Comparison of ENCODE assay signal across 15 cellular contexts in the genomic region with DNA sequence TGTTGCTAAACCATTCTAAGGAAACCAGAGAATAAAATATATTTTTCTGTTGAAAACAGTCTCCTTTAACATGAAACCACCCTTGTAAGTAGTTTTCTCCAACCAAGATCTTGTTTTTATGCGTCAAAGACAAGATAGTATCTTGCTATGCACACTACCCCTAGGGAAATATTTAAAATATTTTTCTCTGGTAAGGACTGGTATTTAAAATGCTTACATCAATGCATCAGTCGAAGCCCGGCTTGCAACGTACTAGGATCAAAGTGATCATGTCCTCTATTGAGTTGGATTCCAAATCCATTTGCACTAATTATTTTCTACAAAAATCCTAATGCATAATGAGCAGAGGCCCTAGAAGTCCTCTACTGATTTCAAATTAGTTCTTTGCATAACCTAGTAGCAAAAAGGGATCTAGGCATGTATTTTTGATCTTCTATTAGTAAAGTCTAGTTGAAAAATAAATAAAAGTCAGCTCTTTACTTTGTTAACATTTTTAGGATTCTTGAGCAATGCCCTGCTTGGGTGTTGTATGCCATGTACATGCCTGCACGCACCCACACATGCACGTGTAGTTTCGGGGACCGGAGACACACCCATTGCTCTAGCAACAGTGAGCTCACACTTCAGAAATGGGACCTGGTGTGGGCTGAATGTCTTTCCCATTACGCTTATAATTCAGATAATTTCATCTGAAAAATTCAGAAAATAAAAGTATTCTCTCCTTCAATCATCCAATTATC.
"Had no signal": no experiment of that assay in that cellular context is flagged by ENCODE, and none has a peak within 500 bp of the region (broad histone marks: within the 10 kb centered on the region; RNA-seq: fewer than 3 reads in every experiment).

No MANE protein-coding gene starts in this region.

- H3K4me3 ChIP-seq: heart right ventricle, lower lobe of right lung, neural progenitor cell, ovary, transverse colon had no signal

- ATAC-seq: heart right ventricle; lower lobe of right lung; stimulated activated effector memory CD8-positive, alpha-beta T cell treated with anti-CD3 and anti-CD28 coated beads, Interleukin-12 subunit alpha, Interleukin-12 subunit beta, amount 100 ng/mL, for 72 hours had no signal

- H3K9ac ChIP-seq: neural progenitor cell had no signal

- H3K36me3 Mint-ChIP-seq: activated naive CD4-positive, alpha-beta T cell treated with anti-CD3 and anti-CD28 coated beads, Interleukin-2, amount 10 ng/mL, durations not matched to agents 7 days and 5 days; neural progenitor cell; stimulated activated effector memory CD8-positive, alpha-beta T cell treated with anti-CD3 and anti-CD28 coated beads, Interleukin-12 subunit alpha, Interleukin-12 subunit beta, amount 100 ng/mL, for 72 hours had no signal

- H2AFZ ChIP-seq: neural progenitor cell had no signal

- H3K9me3 Mint-ChIP-seq: activated naive CD4-positive, alpha-beta T cell treated with anti-CD3 and anti-CD28 coated beads, Interleukin-2, amount 10 ng/mL, durations not matched to agents 7 days and 5 days; activated T-helper 2 cell treated with anti-CD3 and anti-CD28 coated beads, Interferon-gamma antibody, Interleukin-2, Interleukin-4, amounts not matched to agents 10 μg/mL and 5 μg/mL and 100 μg/mL, durations not matched to agents 14 hours and 24 hours and 36 hours; neural progenitor cell; stimulated activated effector memory CD8-positive, alpha-beta T cell treated with anti-CD3 and anti-CD28 coated beads, Interleukin-12 subunit alpha, Interleukin-12 subunit beta, amount 100 ng/mL, for 72 hours had no signal

- H3K27ac Mint-ChIP-seq: activated naive CD4-positive, alpha-beta T cell treated with anti-CD3 and anti-CD28 coated beads, Interleukin-2, amount 10 ng/mL, durations not matched to agents 7 days and 5 days; activated T-helper 2 cell treated with anti-CD3 and anti-CD28 coated beads, Interferon-gamma antibody, Interleukin-2, Interleukin-4, amounts not matched to agents 10 μg/mL and 5 μg/mL and 100 μg/mL, durations not matched to agents 14 hours and 24 hours and 36 hours; neural progenitor cell; stimulated activated effector memory CD8-positive, alpha-beta T cell treated with anti-CD3 and anti-CD28 coated beads, Interleukin-12 subunit alpha, Interleukin-12 subunit beta, amount 100 ng/mL, for 72 hours had no signal

- H3K36me3 ChIP-seq: heart right ventricle, lower lobe of right lung, neural progenitor cell, ovary, transverse colon had no signal

- FAIRE-seq: colon, frontal cortex had no signal

- H3K4me1 ChIP-seq: heart right ventricle, lower lobe of right lung, neural progenitor cell, transverse colon had no signal

- H3K4me2 ChIP-seq: neural progenitor cell had no signal

- H3K27me3 Mint-ChIP-seq: activated naive CD4-positive, alpha-beta T cell treated with anti-CD3 and anti-CD28 coated beads, Interleukin-2, amount 10 ng/mL, durations not matched to agents 7 days and 5 days had no signal

- H3K9me3 ChIP-seq: heart right ventricle, lower lobe of right lung, ovary, transverse colon had no signal

- H3K4me1 Mint-ChIP-seq: activated naive CD4-positive, alpha-beta T cell treated with anti-CD3 and anti-CD28 coated beads, Interleukin-2, amount 10 ng/mL, durations not matched to agents 7 days and 5 days had no signal

- H3K27ac ChIP-seq: heart right ventricle, lower lobe of right lung, neural progenitor cell, ovary had no signal

- H3K4me3 Mint-ChIP-seq: activated naive CD4-positive, alpha-beta T cell treated with anti-CD3 and anti-CD28 coated beads, Interleukin-2, amount 10 ng/mL, durations not matched to agents 7 days and 5 days; neural progenitor cell; stimulated activated effector memory CD8-positive, alpha-beta T cell treated with anti-CD3 and anti-CD28 coated beads, Interleukin-12 subunit alpha, Interleukin-12 subunit beta, amount 100 ng/mL, for 72 hours had no signal

- DNase-seq: activated CD4-positive, CD25-positive, alpha-beta regulatory T cell treated with anti-CD3 and anti-CD28 coated beads, Interleukin-2, amount 50 U/mL, for 72 hours; activated naive CD4-positive, alpha-beta T cell treated with anti-CD3 and anti-CD28 coated beads, Interleukin-2, amount 10 ng/mL, durations not matched to agents 7 days and 5 days; heart right ventricle; left cardiac atrium; lower lobe of right lung; midbrain; ovary; T-helper 1 cell; T1000; transverse colon had no signal

- H3K27me3 ChIP-seq: neural progenitor cell, ovary, transverse colon had no signal
